8 cellular contexts compared by ENCODE assay signal in genomic region chr22:31346255-31346732, GRCh38. TPM values are rescaled to one million over a fixed set of nuclear protein-coding genes. Genes with fewer than 3 reads are reported as not detected.
DNase-seq lines count a peak whose midpoint lies in the region; ATAC-seq and TF ChIP-seq lines count a peak whose summit lies in the region.

TSS of gene PATZ1 (minus strand) at chr22:31346346. CDS start at chr22:31345602, 744 bp downstream.

- peak within 1 kb of the TSS; percentile 90 to 98 (median 95) for H3K4me3 Mint-ChIP-seq in CD4-positive, CD25-positive, alpha-beta regulatory T cell

- H3K27ac ChIP-seq in CD4-positive, CD25-positive, alpha-beta regulatory T cell (ENCODE audit: insufficient read depth, low read length, poor library complexity, severe bottlenecking): peak within 1 kb of the TSS; percentile 68
- H3K27ac ChIP-seq in KMS-11 (peak within 1 kb of the TSS; percentile 93), upper lobe of left lung (peak within 1 kb of the TSS; percentile 85 to 92 (median 92))

- H3K79me2 ChIP-seq in KMS-11 (ENCODE audit: insufficient read depth, low read depth): peaks cover 18% of the 10 kb centered on the region; the same call in 1 of the 2 replicates

- peaks cover 52% of the 10 kb centered on the region for H3K4me1 ChIP-seq in CD4-positive, CD25-positive, alpha-beta regulatory T cell (ENCODE audit: control insufficient read depth, insufficient read depth, low read length, poor library complexity, severe bottlenecking)
- peaks cover 33% of the 10 kb centered on the region for H3K4me1 ChIP-seq in KMS-11 (ENCODE audit: low read depth, poor library complexity, severe bottlenecking)
- peaks cover 47 to 61% (median 52%) of the 10 kb centered on the region in 4 donors for H3K4me1 ChIP-seq in upper lobe of left lung

- no peak for TF ChIP-seq CTCF in KMS-11 (conservative IDR thresholded peaks at IDR 0.05; ENCODE audit: low read depth, low read length)
- no peak for TF ChIP-seq CTCF in upper lobe of left lung (IDR thresholded peaks at IDR 0.05)

- H3K27me3 Mint-ChIP-seq in CD4-positive, CD25-positive, alpha-beta regulatory T cell: no peaks in the 10 kb centered on the region

- H2AFZ ChIP-seq in KMS-11 (ENCODE audit: low read depth): peak within 1 kb of the TSS; percentile 70

- H3K36me3 Mint-ChIP-seq in CD4-positive, CD25-positive, alpha-beta regulatory T cell: peaks cover 3% of the 10 kb centered on the region

- peak within 1 kb of the TSS; percentile 92 for H3K9ac ChIP-seq in KMS-11

- H3K27me3 ChIP-seq in CD4-positive, CD25-positive, alpha-beta regulatory T cell (ENCODE audit: control insufficient read depth, insufficient read depth, low read length): no peaks in the 10 kb centered on the region
- H3K27me3 ChIP-seq in KMS-11 (ENCODE audit: insufficient read depth, low read depth) (no peaks in the 10 kb centered on the region), upper lobe of left lung (no peaks in the 10 kb centered on the region)

- peak within 1 kb of the TSS; percentile 86 for H3K4me2 ChIP-seq in KMS-11

- peak; percentile 80 to 90 (median 87) for DNase-seq in CD4-positive, CD25-positive, alpha-beta regulatory T cell
- peak; percentile 87 for DNase-seq in SK-MEL-5 (ENCODE audit: low read depth, low spot score)
- DNase-seq in activated naive CD8-positive, alpha-beta T cell treated with anti-CD3 and anti-CD28 coated beads, Interleukin-2, amount 50 U/mL, for 16 hours (ENCODE audit: low read depth, low spot score): peak; percentile 66
- DNase-seq in cardiac septum (ENCODE audit: low spot score): peak; percentile 82
- peak; percentile 84 for DNase-seq in pons (ENCODE audit: low spot score)
- peak in 1 of 2 donors; percentile 66 for DNase-seq in upper lobe of left lung

- intact Hi-C loops in cardiac septum (cut with DNase I): loop anchor here (2.0 to 10.0 kb wide), 3 partner anchors 55 to 289 kb away; partner anchors contain the start of gene SFI1

- in situ Hi-C loops in SK-MEL-5 (cut with HindIII; ENCODE audit: low pct_unique_long_range_greater_than_20kb, low sequenced_read_pairs): no loop called here

- no peak for TF ChIP-seq EP300 in upper lobe of left lung (IDR thresholded peaks at IDR 0.05)

- peaks cover 0 to 47% (median 31%) of the 10 kb centered on the region in 4 donors for H3K4me1 Mint-ChIP-seq in CD4-positive, CD25-positive, alpha-beta regulatory T cell

- no peaks in the 10 kb centered on the region for H3K9me3 ChIP-seq in CD4-positive, CD25-positive, alpha-beta regulatory T cell (ENCODE audit: control insufficient read depth in 2 of 2, low read length in 2 of 2)
- H3K9me3 ChIP-seq in upper lobe of left lung: no peaks in the 10 kb centered on the region

- peak within 1 kb of the TSS; percentile 83 to 97 (median 91) for H3K27ac Mint-ChIP-seq in CD4-positive, CD25-positive, alpha-beta regulatory T cell

- peak within 1 kb of the TSS; percentile 76 for H3K4me3 ChIP-seq in CD4-positive, CD25-positive, alpha-beta regulatory T cell (ENCODE audit: low read depth, low read length)
- no peak within 1 kb of the TSS for H3K4me3 ChIP-seq in KMS-11 (IDR thresholded peaks at IDR 0.05; ENCODE audit: insufficient read depth, low read depth, low read length)
- H3K4me3 ChIP-seq in upper lobe of left lung: peak within 1 kb of the TSS; percentile 74 to 89 (median 82)

- TF ChIP-seq POLR2A in upper lobe of left lung (IDR thresholded peaks at IDR 0.05): peak in 2 of 4 donors; percentile 9 to 28

- ATAC-seq in CD4-positive, CD25-positive, alpha-beta regulatory T cell (ENCODE audit: low read depth in 2 of 2): peak; percentile 54 to 58
- peak; percentile 24 for ATAC-seq in GM19463 (IDR thresholded peaks at IDR 0.05; ENCODE audit: unreplicated experiment)
- peak in 1 of 2 donors; percentile 45 for ATAC-seq in upper lobe of left lung (ENCODE audit: low FRiP score in 2 of 2)

- peaks cover 0 to 1% (median 0%) of the 10 kb centered on the region in 7 donors for H3K9me3 Mint-ChIP-seq in CD4-positive, CD25-positive, alpha-beta regulatory T cell

- no peaks in the 10 kb centered on the region for H4K20me1 ChIP-seq in KMS-11 (ENCODE audit: insufficient read depth)

- 0 to 4% methylated on average over 19 to 27 of the region's 41 CpGs for WGBS in upper lobe of left lung, 2 donors

- peaks cover 19% of the 10 kb centered on the region for H3K36me3 ChIP-seq in CD4-positive, CD25-positive, alpha-beta regulatory T cell (ENCODE audit: control insufficient read depth, insufficient read depth, low read length)
- H3K36me3 ChIP-seq in KMS-11 (ENCODE audit: insufficient read depth) (no peaks in the 10 kb centered on the region), upper lobe of left lung (peaks cover 0 to 15% (median 4%) of the 10 kb centered on the region in 4 donors)

RNA-seq across cellular contexts. Expression of gene PATZ1, which starts in this region (rescaled TPM):
- total RNA-seq in CD4-positive, CD25-positive, alpha-beta regulatory T cell: 38.9 TPM
- polyA plus RNA-seq in CD4-positive, CD25-positive, alpha-beta regulatory T cell: 10 to 100 TPM in 3 of 4 donors, 1 to 10 TPM in 1; 8.2 to 13.8 (median 11.8) TPM
- total RNA-seq in SK-MEL-5 (2014; rRNA removed; shearing (Covaris generic)): 23.4 and 25.2 TPM in 2 replicates
- 43.5 and 49.0 TPM in 2 replicates for polyA plus RNA-seq in SK-MEL-5 (2015; cell fraction: cytosol; rRNA removed)
- 43.5 and 57.9 TPM in 2 replicates for polyA plus RNA-seq in SK-MEL-5 (2015; cell fraction: nucleus; rRNA removed)
- total RNA-seq in cardiac septum: 11.9 TPM
- 10 to 100 TPM; 18.2 to 29.7 (median 24.0) TPM for total RNA-seq in upper lobe of left lung
